In the genomic region with DNA sequence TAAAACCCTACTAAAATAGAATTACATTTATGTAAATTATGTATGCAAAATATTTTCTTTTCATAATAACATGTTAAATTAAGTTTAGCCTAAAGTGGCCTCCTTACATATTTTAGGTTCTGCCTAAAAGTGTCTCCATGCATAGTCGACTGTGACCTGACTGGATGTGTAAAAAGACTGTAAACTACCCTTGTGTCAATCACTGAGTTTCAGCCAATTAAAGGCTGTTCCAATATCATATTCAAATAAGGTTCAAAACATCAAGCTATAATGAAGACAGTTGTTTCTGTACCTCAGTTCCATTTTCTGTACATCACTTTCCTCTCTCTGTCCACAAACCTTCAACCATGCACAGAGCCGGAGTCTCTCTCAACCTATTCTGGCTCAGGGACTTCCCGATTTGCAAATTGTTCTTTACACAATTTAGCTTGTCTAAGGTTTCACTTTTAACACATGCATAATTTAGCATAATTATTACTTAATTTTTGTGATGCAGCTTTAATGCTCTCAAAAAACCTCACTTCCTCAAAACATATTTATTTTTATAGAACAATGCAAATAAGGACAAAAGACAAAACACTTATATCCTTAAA, we compare ENCODE assay signal across 12 cellular contexts.
DNase-seq lines count a peak whose midpoint lies in the region; ATAC-seq, FAIRE-seq and TF ChIP-seq lines count a peak whose summit lies in the region.
"Had no signal": no experiment of that assay in that cellular context is flagged by ENCODE, and none has a peak within 500 bp of the region (broad histone marks: within the 10 kb centered on the region; RNA-seq: fewer than 3 reads in every experiment).

No MANE protein-coding gene starts in this region.

- H3K9me3 ChIP-seq in T-helper 17 cell (ENCODE audit: control insufficient read depth, low read length, poor library complexity, severe bottlenecking) = no peaks in the 10 kb centered on the region
- no peaks in the 10 kb centered on the region for H3K9me3 ChIP-seq in CD4-positive, alpha-beta memory T cell (ENCODE audit: control insufficient read depth in 1 of 2, low read length in 2 of 2)

- no peaks in the 10 kb centered on the region for H3K27me3 ChIP-seq in CD4-positive, alpha-beta memory T cell (ENCODE audit: insufficient read depth, low read length)

- H3K4me3 ChIP-seq in CD4-positive, alpha-beta memory T cell (ENCODE audit: low read length in 2 of 2) = no peak overlapping the region

- no peaks in the 10 kb centered on the region for H3K4me1 ChIP-seq in CD4-positive, alpha-beta memory T cell (ENCODE audit: insufficient read depth, low read length)

- H3K27ac Mint-ChIP-seq in T-helper 17 cell = no peak overlapping the region
- no peak overlapping the region for H3K27ac Mint-ChIP-seq in CD4-positive, alpha-beta memory T cell
- H3K27ac Mint-ChIP-seq: activated CD4-positive, alpha-beta memory T cell treated with anti-CD3 and anti-CD28 coated beads, Interleukin-2, amount 10 ng/mL, durations not matched to agents 7 days and 5 days had no signal

- no peaks in the 10 kb centered on the region for H3K36me3 Mint-ChIP-seq in T-helper 17 cell (ENCODE audit: low read depth)
- H3K36me3 Mint-ChIP-seq in CD4-positive, alpha-beta memory T cell = no peaks in the 10 kb centered on the region

- H3K9me3 Mint-ChIP-seq in CD4-positive, alpha-beta memory T cell = peaks cover 0 to 10% (median 2%) of the 10 kb centered on the region in 8 donors
- H3K9me3 Mint-ChIP-seq: activated CD4-positive, alpha-beta memory T cell treated with anti-CD3 and anti-CD28 coated beads, Interleukin-2, amount 10 ng/mL, durations not matched to agents 7 days and 5 days had no signal

- no peaks in the 10 kb centered on the region for H3K36me3 ChIP-seq in CD4-positive, alpha-beta memory T cell (ENCODE audit: insufficient read depth, low read length)

- no peak for TF ChIP-seq CTCF in RWPE1 (conservative IDR thresholded peaks at IDR 0.05; ENCODE audit: low read depth)

- no peak overlapping the region for H3K27ac ChIP-seq in RWPE1
- H3K27ac ChIP-seq in CD4-positive, alpha-beta memory T cell (ENCODE audit: low read depth, low read length) = no peak overlapping the region
- H3K27ac ChIP-seq: C4-2B had no signal

- no peak for FAIRE-seq in HTR-8/SVneo (lab: Jason Lieb, UNC)

- POLR2A ChIA-PET in RWPE1 (lab: Yijun Ruan, JAX; ENCODE audit: low non-redundant PET) = no interaction called here
- POLR2A ChIA-PET in CD4-positive, alpha-beta memory T cell (lab: Charles Lee; ENCODE audit: partially characterized antibody) = no interaction called here

- ATAC-seq in GM18502 (IDR thresholded peaks at IDR 0.05; ENCODE audit: poor library complexity, unreplicated experiment) (peak; percentile 92), GM21423 (IDR thresholded peaks at IDR 0.05; ENCODE audit: unreplicated experiment) (peak; percentile 88), HG03066 (IDR thresholded peaks at IDR 0.05; ENCODE audit: low read depth, unreplicated experiment) (peak; percentile 86), T-helper 17 cell (peak; percentile 68)

- intact Hi-C loops in CD4-positive, alpha-beta memory T cell (cut with micrococcal nuclease) = no loop called here

- DNase-seq in T-helper 17 cell = no peak
- DNase-seq in HTR-8/SVneo (ENCODE audit: insufficient read length, low spot score) = no peak
- no peak for DNase-seq in DMS53 (lab: John Stamatoyannopoulos, UW)
- no peak for DNase-seq in RWPE1 (ENCODE audit: low spot score)
- DNase-seq in CD4-positive, alpha-beta memory T cell = no peak
- DNase-seq: activated CD4-positive, alpha-beta memory T cell treated with anti-CD3 and anti-CD28 coated beads, Interleukin-2, amount 10 ng/mL, durations not matched to agents 7 days and 5 days; anterior cingulate cortex; NCI-H1417 treated with DMSO at 0.1 percent for 48 hours had no signal

- no peak overlapping the region for H3K4me3 Mint-ChIP-seq in T-helper 17 cell
- no peak overlapping the region for H3K4me3 Mint-ChIP-seq in CD4-positive, alpha-beta memory T cell
- H3K4me3 Mint-ChIP-seq: activated CD4-positive, alpha-beta memory T cell treated with anti-CD3 and anti-CD28 coated beads, Interleukin-2, amount 10 ng/mL, durations not matched to agents 7 days and 5 days had no signal

- CTCF ChIA-PET in RWPE1 (lab: Yijun Ruan, JAX) = interaction anchor here (0.7 kb wide), 1 partner anchor 28 kb away, joined by 6 read pairs; no protein-coding TSS in a partner anchor
- CTCF ChIA-PET in CD4-positive, alpha-beta memory T cell (lab: Charles Lee; ENCODE audit: partially characterized antibody) = no interaction called here

- peaks cover 5% of the 10 kb centered on the region for H3K27me3 Mint-ChIP-seq in T-helper 17 cell
- H3K27me3 Mint-ChIP-seq in CD4-positive, alpha-beta memory T cell = peaks cover 2 to 5% of the 10 kb centered on the region in 2 donors
- H3K27me3 Mint-ChIP-seq: activated CD4-positive, alpha-beta memory T cell treated with anti-CD3 and anti-CD28 coated beads, Interleukin-2, amount 10 ng/mL, durations not matched to agents 7 days and 5 days had no signal

- no peaks in the 10 kb centered on the region for H3K4me1 Mint-ChIP-seq in T-helper 17 cell
- H3K4me1 Mint-ChIP-seq in CD4-positive, alpha-beta memory T cell = no peaks in the 10 kb centered on the region
- H3K4me1 Mint-ChIP-seq: activated CD4-positive, alpha-beta memory T cell treated with anti-CD3 and anti-CD28 coated beads, Interleukin-2, amount 10 ng/mL, durations not matched to agents 7 days and 5 days had no signal
